12 cellular contexts compared by ENCODE assay signal in genomic region chr18:12906773-12907172, GRCh38.
"Had no signal": no experiment of that assay in that cellular context is flagged by ENCODE, and none has a peak within 500 bp of the region (broad histone marks: within the 10 kb centered on the region; RNA-seq: fewer than 3 reads in every experiment).

No MANE protein-coding gene starts in this region.

- H3K4me3 Mint-ChIP-seq: activated T-helper 1 cell treated with anti-CD3 and anti-CD28 coated beads, Interleukin-12 subunit alpha, Interleukin-12 subunit beta, Interleukin-2, Interleukin-4 antibody, amounts not matched to agents 30 ng/mL and 10 ng/mL and 1 ng/mL, durations not matched to agents 14 hours and 24 hours and 36 hours; immature natural killer cell; neural crest cell had no signal

- H3K79me2 ChIP-seq: parathyroid adenoma had no signal

- H3K4me1 Mint-ChIP-seq: neural crest cell had no signal

- DNase-seq: activated CD4-positive, alpha-beta T cell treated with anti-CD3 and anti-CD28 coated beads, Interleukin-2, amount 50 U/mL, for 1 hour; activated CD8-positive, alpha-beta memory T cell treated with anti-CD3 and anti-CD28 coated beads for 24 hours; activated naive CD4-positive, alpha-beta T cell; anterior cingulate cortex; immature natural killer cell; stimulated activated CD4-positive, alpha-beta T cell treated with anti-CD3 and anti-CD28 coated beads, Interleukin-4, amount 100 ng/mL, for 24 hours; stimulated activated naive CD4-positive, alpha-beta T cell; trophoblast cell had no signal

- H3K9ac ChIP-seq: parathyroid adenoma had no signal

- H3K36me3 ChIP-seq: breast epithelium had no signal

- H3K9me3 Mint-ChIP-seq: activated T-helper 1 cell treated with anti-CD3 and anti-CD28 coated beads, Interleukin-12 subunit alpha, Interleukin-12 subunit beta, Interleukin-2, Interleukin-4 antibody, amounts not matched to agents 30 ng/mL and 10 ng/mL and 1 ng/mL, durations not matched to agents 14 hours and 24 hours and 36 hours; neural crest cell had no signal

- H3K27ac ChIP-seq: breast epithelium, parathyroid adenoma had no signal

- H3K4me1 ChIP-seq: breast epithelium, parathyroid adenoma had no signal

- H3K36me3 Mint-ChIP-seq: immature natural killer cell had no signal

- H3K27ac Mint-ChIP-seq: activated T-helper 1 cell treated with anti-CD3 and anti-CD28 coated beads, Interleukin-12 subunit alpha, Interleukin-12 subunit beta, Interleukin-2, Interleukin-4 antibody, amounts not matched to agents 30 ng/mL and 10 ng/mL and 1 ng/mL, durations not matched to agents 14 hours and 24 hours and 36 hours; immature natural killer cell had no signal

- H3K4me3 ChIP-seq: breast epithelium had no signal

- H2AFZ ChIP-seq: parathyroid adenoma had no signal
